1 cellular context compared by ENCODE assay signal in the genomic region with DNA sequence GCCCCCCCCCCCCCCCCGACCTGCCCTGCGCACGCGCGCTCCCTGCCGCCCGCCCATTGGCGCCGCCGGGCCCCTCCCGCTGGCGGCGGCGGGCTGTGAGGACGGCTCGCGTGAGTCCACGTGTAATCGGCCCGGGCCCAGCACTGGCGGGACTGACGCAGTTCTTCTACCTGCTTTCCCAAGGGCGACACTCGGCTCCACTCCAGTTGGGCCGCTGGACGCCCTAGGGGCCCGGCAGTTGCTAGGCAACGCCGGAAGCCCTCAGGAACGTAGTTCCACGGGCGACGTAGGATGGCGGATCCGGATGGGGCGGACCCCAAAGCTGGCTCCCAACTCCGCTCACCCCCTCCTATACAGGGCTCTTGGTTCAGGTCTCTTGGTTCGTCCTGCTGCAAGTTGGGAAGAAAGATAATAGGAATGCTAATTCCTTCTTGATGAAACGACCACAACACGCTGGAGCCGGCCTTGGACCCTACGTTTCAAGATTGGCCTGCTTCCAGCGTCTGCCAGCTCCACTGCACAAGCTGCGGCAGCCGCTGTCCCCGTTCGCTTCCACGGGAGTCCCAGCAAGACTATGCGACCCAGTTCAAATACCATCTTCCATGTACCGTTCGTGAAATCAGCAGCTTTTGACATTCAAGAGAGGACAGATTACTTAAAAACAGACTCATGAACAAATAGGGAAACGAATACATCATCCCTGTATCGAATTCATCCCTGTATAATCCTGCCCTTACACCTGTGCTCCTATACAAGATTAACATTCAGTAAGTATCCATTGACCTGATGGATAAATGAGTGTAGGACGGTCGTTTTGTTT.
TF ChIP-seq lines count a peak whose summit lies in the region.

No MANE protein-coding gene starts in this region.

TF ChIP-seq in IMR-90, 13 proteins besides CTCF, POLR2A, EP300 and RAD21:
- TF ChIP-seq, protein P1, sequence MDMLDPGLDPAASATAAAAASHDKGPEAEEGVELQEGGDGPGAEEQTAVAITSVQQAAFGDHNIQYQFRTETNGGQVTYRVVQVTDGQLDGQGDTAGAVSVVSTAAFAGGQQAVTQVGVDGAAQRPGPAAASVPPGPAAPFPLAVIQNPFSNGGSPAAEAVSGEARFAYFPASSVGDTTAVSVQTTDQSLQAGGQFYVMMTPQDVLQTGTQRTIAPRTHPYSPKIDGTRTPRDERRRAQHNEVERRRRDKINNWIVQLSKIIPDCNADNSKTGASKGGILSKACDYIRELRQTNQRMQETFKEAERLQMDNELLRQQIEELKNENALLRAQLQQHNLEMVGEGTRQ (IDR thresholded peaks at IDR 0.05; ENCODE audit: low read depth, low read length), result no peak
- no peak for TF ChIP-seq FOS (IDR thresholded peaks at IDR 0.05; ENCODE audit: low read depth, low read length)
- TF ChIP-seq RFX5 (IDR thresholded peaks at IDR 0.05; ENCODE audit: low read depth, low read length), result no peak
- TF ChIP-seq MAFK (IDR thresholded peaks at IDR 0.05; ENCODE audit: low read depth, low read length), result no peak
- TF ChIP-seq SMC3 (IDR thresholded peaks at IDR 0.05; ENCODE audit: low read depth, low read length), result no peak
- TF ChIP-seq BHLHE40 (IDR thresholded peaks at IDR 0.05; ENCODE audit: low read depth, low read length), result peak; percentile 88
- no peak for TF ChIP-seq CHD1 (IDR thresholded peaks at IDR 0.05; ENCODE audit: low read depth, low read length)
- TF ChIP-seq ELK1 (IDR thresholded peaks at IDR 0.05; ENCODE audit: borderline replicate concordance, low read depth, low read length), result no peak
- peak; percentile 9 for TF ChIP-seq RCOR1 (IDR thresholded peaks at IDR 0.05; ENCODE audit: insufficient replicate concordance, low read length)
- no peak for TF ChIP-seq NFE2L2 (IDR thresholded peaks at IDR 0.05; ENCODE audit: low read depth, low read length)
- TF ChIP-seq MAZ (IDR thresholded peaks at IDR 0.05; ENCODE audit: borderline replicate concordance, low read depth, low read length), result peak; percentile 78; the same call in 1 of the 2 replicates
- 0 out of 2 replicates have a peak, but pooled peaks have one; percentile 6 for TF ChIP-seq CEBPB (IDR thresholded peaks at IDR 0.05; ENCODE audit: low read depth, low read length)
- peak; percentile 96 for TF ChIP-seq MXI1 (IDR thresholded peaks at IDR 0.05; ENCODE audit: borderline replicate concordance, low read depth, low read length)
TF ChIP-seq in IMR-90: peak in this region for 5.
